ENCODE assay signal across 30 cellular contexts in the genomic region with DNA sequence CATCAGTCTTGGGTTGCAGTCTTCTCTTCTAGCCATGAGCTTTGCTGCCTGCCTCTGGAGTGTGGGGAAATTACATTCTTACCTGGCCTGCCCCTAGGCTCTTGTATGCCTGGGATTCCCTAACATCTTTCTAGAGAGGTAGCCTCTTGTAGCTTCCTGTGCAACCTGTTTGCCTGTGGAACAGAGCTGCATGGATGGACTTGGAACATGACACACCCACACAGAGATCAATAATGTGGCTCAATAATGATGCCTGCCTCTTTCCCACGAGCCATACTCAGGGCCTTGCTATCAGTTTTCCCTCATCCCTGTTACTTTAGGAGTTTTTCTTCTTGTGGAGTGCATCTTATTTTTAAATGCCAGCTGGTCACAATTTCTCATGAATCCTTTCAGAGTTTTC.
"Had no signal": no experiment of that assay in that cellular context is flagged by ENCODE, and none has a peak within 500 bp of the region (broad histone marks: within the 10 kb centered on the region; RNA-seq: fewer than 3 reads in every experiment).

No MANE protein-coding gene starts in this region.

- H3K9me3 ChIP-seq: MG63 had no signal

- H3K9me3 Mint-ChIP-seq: activated B cell treated with CpG ODN at 0.5 μM for 24 hours; activated CD4-positive, alpha-beta T cell treated with anti-CD3 and anti-CD28 coated beads, Interleukin-2, amount 10 ng/mL, durations not matched to agents 24 days and 14 days; activated T-cell treated with anti-CD3 and anti-CD28 coated beads, Interleukin-2, amount 50 U/mL, for 24 hours; activated T-helper 1 cell treated with anti-CD3 and anti-CD28 coated beads, Interleukin-12 subunit alpha, Interleukin-12 subunit beta, Interleukin-2, Interleukin-4 antibody, amounts not matched to agents 30 ng/mL and 10 ng/mL and 1 ng/mL, durations not matched to agents 14 hours and 24 hours and 36 hours; T-cell had no signal

- ATAC-seq: activated CD8-positive, alpha-beta memory T cell treated with anti-CD3 and anti-CD28 coated beads, Interleukin-2, amount 10 ng/mL, durations not matched to agents 7 days and 5 days; Panc1; Right ventricle myocardium inferior; T-cell had no signal

- H3K27me3 ChIP-seq: brain microvascular endothelial cell, cardiac muscle cell, MG63 had no signal

- FAIRE-seq: TTC549 had no signal

- DNase-seq: activated B cell treated with CpG ODN at 0.5 μM for 24 hours; activated CD4-positive, alpha-beta T cell treated with anti-CD3 and anti-CD28 coated beads for 1 hour; activated CD4-positive, alpha-beta T cell treated with anti-CD3 and anti-CD28 coated beads, Interleukin-2, amount 10 ng/mL, durations not matched to agents 24 days and 14 days; activated CD4-positive, alpha-beta T cell treated with anti-CD3 and anti-CD28 coated beads, Interleukin-2, amount 50 U/mL, for 48 hours; activated effector memory CD4-positive, alpha-beta T cell treated with Interleukin-2 at 50 U/mL for 16 hours; activated naive CD4-positive, alpha-beta T cell treated with Interleukin-2 at 50 U/mL for 16 hours; activated T-cell treated with anti-CD3 and anti-CD28 coated beads, Interleukin-2, amount 50 U/mL, for 24 hours; amygdala; brain microvascular endothelial cell; MG63; NCI-H1092 treated with DMSO at 0.1 percent for 48 hours; NCI-H1436; NCI-H1694 treated with DMSO at 0.1 percent for 48 hours; NCI-H2029 treated with DMSO at 0.1 percent for 48 hours; NCI-H510A treated with DMSO at 0.1 percent for 48 hours; NCI-H69; NK-92 treated with Interleukin-12 subunit alpha and Interleukin-12 subunit beta, amount 100 ng/mL, for 24 hours; OCI-M1; RPMI8226; T-cell; T-helper 2 cell; T1000 had no signal

- H3K27me3 Mint-ChIP-seq: activated B cell treated with CpG ODN at 0.5 μM for 24 hours; activated CD4-positive, alpha-beta T cell treated with anti-CD3 and anti-CD28 coated beads, Interleukin-2, amount 10 ng/mL, durations not matched to agents 24 days and 14 days; activated CD8-positive, alpha-beta memory T cell treated with anti-CD3 and anti-CD28 coated beads, Interleukin-2, amount 10 ng/mL, durations not matched to agents 7 days and 5 days; activated naive CD8-positive, alpha-beta T cell; activated T-cell treated with anti-CD3 and anti-CD28 coated beads, Interleukin-2, amount 50 U/mL, for 24 hours; T-cell had no signal

- H3K4me3 ChIP-seq: cardiac muscle cell, MG63, SK-N-MC had no signal

- H3K36me3 ChIP-seq: brain microvascular endothelial cell, cardiac muscle cell, MG63 had no signal

- H3K27ac ChIP-seq: brain microvascular endothelial cell, cardiac muscle cell, SK-N-MC had no signal

- H3K4me3 Mint-ChIP-seq: activated B cell treated with CpG ODN at 0.5 μM for 24 hours; activated CD4-positive, alpha-beta T cell treated with anti-CD3 and anti-CD28 coated beads, Interleukin-2, amount 10 ng/mL, durations not matched to agents 24 days and 14 days; activated CD8-positive, alpha-beta memory T cell treated with anti-CD3 and anti-CD28 coated beads, Interleukin-2, amount 10 ng/mL, durations not matched to agents 7 days and 5 days; activated naive CD8-positive, alpha-beta T cell; activated T-cell treated with anti-CD3 and anti-CD28 coated beads, Interleukin-2, amount 50 U/mL, for 24 hours; activated T-helper 1 cell treated with anti-CD3 and anti-CD28 coated beads, Interleukin-12 subunit alpha, Interleukin-12 subunit beta, Interleukin-2, Interleukin-4 antibody, amounts not matched to agents 30 ng/mL and 10 ng/mL and 1 ng/mL, durations not matched to agents 14 hours and 24 hours and 36 hours; T-cell had no signal

- H3K36me3 Mint-ChIP-seq: activated CD8-positive, alpha-beta memory T cell treated with anti-CD3 and anti-CD28 coated beads, Interleukin-2, amount 10 ng/mL, durations not matched to agents 7 days and 5 days had no signal

- H3K4me1 Mint-ChIP-seq: activated CD4-positive, alpha-beta T cell treated with anti-CD3 and anti-CD28 coated beads, Interleukin-2, amount 10 ng/mL, durations not matched to agents 24 days and 14 days; activated CD8-positive, alpha-beta memory T cell treated with anti-CD3 and anti-CD28 coated beads, Interleukin-2, amount 10 ng/mL, durations not matched to agents 7 days and 5 days had no signal

- H3K27ac Mint-ChIP-seq: activated B cell treated with CpG ODN at 0.5 μM for 24 hours; activated CD4-positive, alpha-beta T cell treated with anti-CD3 and anti-CD28 coated beads, Interleukin-2, amount 10 ng/mL, durations not matched to agents 24 days and 14 days; activated CD8-positive, alpha-beta memory T cell treated with anti-CD3 and anti-CD28 coated beads, Interleukin-2, amount 10 ng/mL, durations not matched to agents 7 days and 5 days; activated naive CD8-positive, alpha-beta T cell; activated T-cell treated with anti-CD3 and anti-CD28 coated beads, Interleukin-2, amount 50 U/mL, for 24 hours; activated T-helper 1 cell treated with anti-CD3 and anti-CD28 coated beads, Interleukin-12 subunit alpha, Interleukin-12 subunit beta, Interleukin-2, Interleukin-4 antibody, amounts not matched to agents 30 ng/mL and 10 ng/mL and 1 ng/mL, durations not matched to agents 14 hours and 24 hours and 36 hours; T-cell had no signal
